11 cellular contexts compared by ENCODE assay signal in genomic region chr2:152542344-152542994, GRCh38.
DNase-seq lines count a peak whose midpoint lies in the region; ATAC-seq and TF ChIP-seq lines count a peak whose summit lies in the region.
"Had no signal": no experiment of that assay in that cellular context is flagged by ENCODE, and none has a peak within 500 bp of the region (broad histone marks: within the 10 kb centered on the region; RNA-seq: fewer than 3 reads in every experiment).

No MANE protein-coding gene starts in this region.

- peak overlapping the region; percentile 32 for H3K27ac ChIP-seq in Panc1 (ENCODE audit: low read length)
- peak overlapping the region; percentile 81 for H3K27ac ChIP-seq in fibroblast of lung (ENCODE audit: insufficient read depth, low read length)
- H3K27ac ChIP-seq in rectal smooth muscle tissue (ENCODE audit: low read depth, low read length), result peak overlapping the region; percentile 54
- peak overlapping the region in 2 of 4 donors; percentile 51 to 57 for H3K27ac ChIP-seq in gastroesophageal sphincter
- H3K27ac ChIP-seq: C4-2B had no signal

- TF ChIP-seq CTCF in Panc1 (IDR thresholded peaks at IDR 0.05), result no peak
- no peak for TF ChIP-seq CTCF in fibroblast of lung (conservative IDR thresholded peaks at IDR 0.05 in 1 of 2, IDR thresholded peaks at IDR 0.05 in 1 of 2; ENCODE audit: low read depth in 1 of 2, low read length in 2 of 2)
- TF ChIP-seq CTCF in gastroesophageal sphincter (IDR thresholded peaks at IDR 0.05), result no peak

- in situ Hi-C loops in Panc1 (cut with HindIII; ENCODE audit: low pct_unique_long_range_greater_than_20kb, low sequenced_read_pairs), result no loop called here

- H3K36me3 Mint-ChIP-seq in activated naive CD4-positive, alpha-beta T cell treated with anti-CD3 and anti-CD28 coated beads, Interleukin-2, amount 50 U/mL, for 72 hours, result peaks cover 5% of the 10 kb centered on the region in 2 donors

- no peak overlapping the region for H3K4me2 ChIP-seq in fibroblast of lung (ENCODE audit: extremely low read depth, insufficient read depth, low read length)

- H3K9me3 ChIP-seq in Panc1 (ENCODE audit: control insufficient read depth, insufficient read depth, low read depth, low read length), result no peaks in the 10 kb centered on the region
- no peaks in the 10 kb centered on the region for H3K9me3 ChIP-seq in fibroblast of lung (ENCODE audit: control insufficient read depth, insufficient read depth, low read depth, low read length)
- H3K9me3 ChIP-seq in gastroesophageal sphincter, result no peaks in the 10 kb centered on the region

- TF ChIP-seq POLR2A in gastroesophageal sphincter (IDR thresholded peaks at IDR 0.05), result no peak

- H3K4me1 ChIP-seq in Panc1 (ENCODE audit: control insufficient read depth, insufficient read depth, low read length) (peaks cover 20% of the 10 kb centered on the region), fibroblast of lung (ENCODE audit: control insufficient read depth, extremely low read depth, insufficient read depth, low read length) (peaks cover 12% of the 10 kb centered on the region), rectal smooth muscle tissue (ENCODE audit: control insufficient read depth, insufficient read depth, low read length) (peaks cover 3% of the 10 kb centered on the region), gastroesophageal sphincter (peaks cover 0 to 25% (median 0%) of the 10 kb centered on the region in 3 donors)

- POLR2A ChIA-PET in Panc1 (lab: Charles Lee), result interaction anchor here (0.7 kb wide), 1 partner anchor 249 kb away, joined by 3 read pairs; no protein-coding TSS in a partner anchor

- CTCF ChIA-PET in Panc1 (lab: Charles Lee), result no interaction called here

- H3K79me2 ChIP-seq in fibroblast of lung (ENCODE audit: control insufficient read depth, insufficient read depth, low read length), result no peaks in the 10 kb centered on the region

- H2AFZ ChIP-seq in fibroblast of lung (ENCODE audit: low read length), result peak overlapping the region; percentile 21

- 48 to 82% methylated on average over 2 to 4 of the region's 4 CpGs for WGBS in gastroesophageal sphincter (ENCODE audit: low coverage in 1 of 2), 2 donors

- H3K9ac ChIP-seq in fibroblast of lung (ENCODE audit: insufficient read depth, low read length) (no peak overlapping the region), rectal smooth muscle tissue (ENCODE audit: low read length) (no peak overlapping the region)

- H4K20me1 ChIP-seq in fibroblast of lung (ENCODE audit: control insufficient read depth, extremely low read depth, insufficient read depth, low read length), result no peaks in the 10 kb centered on the region

- no peak overlapping the region for H3K27ac Mint-ChIP-seq in activated naive CD4-positive, alpha-beta T cell treated with anti-CD3 and anti-CD28 coated beads, Interleukin-2, amount 50 U/mL, for 72 hours
- H3K27ac Mint-ChIP-seq: activated CD4-positive, alpha-beta T cell treated with anti-CD3 and anti-CD28 coated beads for 36 hours; stimulated activated naive B cell treated with anti-CD40 and anti-IgM and Interleukin-4, amounts not matched to agents 10 μg/mL and 1 μg/mL and 100 μg/mL, for 72 hours had no signal

- BruUV-seq in Panc1 (replicated peaks; lab: Mats Ljungman, UMichigan), result no TSS peak

- H3K4me3 ChIP-seq in Panc1 (ENCODE audit: low read depth in 2 of 2, low read length in 2 of 2) (no peak overlapping the region), fibroblast of lung (replicated peaks in 1 of 4; ENCODE audit: control extremely low read depth in 1 of 4, insufficient read depth in 1 of 4, low read depth in 3 of 4, low read length in 4 of 4) (no peak overlapping the region), rectal smooth muscle tissue (ENCODE audit: low read length) (no peak overlapping the region), gastroesophageal sphincter (no peak overlapping the region)

- TF ChIP-seq EP300 in gastroesophageal sphincter (IDR thresholded peaks at IDR 0.05), result no peak

- peak; percentile 67 for ATAC-seq in GM18502 (IDR thresholded peaks at IDR 0.05; ENCODE audit: poor library complexity, unreplicated experiment)
- ATAC-seq in Panc1, result peak; percentile 44
- ATAC-seq in activated naive CD4-positive, alpha-beta T cell treated with anti-CD3 and anti-CD28 coated beads, Interleukin-2, amount 50 U/mL, for 72 hours, result no peak
- ATAC-seq in gastroesophageal sphincter, result no peak
- ATAC-seq: activated CD4-positive, alpha-beta T cell treated with anti-CD3 and anti-CD28 coated beads for 36 hours had no signal

- H3K36me3 ChIP-seq in Panc1 (ENCODE audit: control insufficient read depth, insufficient read depth, low read length) (no peaks in the 10 kb centered on the region; the same call in 1 of the 2 replicates), fibroblast of lung (ENCODE audit: control insufficient read depth, insufficient read depth, low read length) (no peaks in the 10 kb centered on the region), rectal smooth muscle tissue (ENCODE audit: control insufficient read depth, insufficient read depth, low read length) (no peaks in the 10 kb centered on the region), gastroesophageal sphincter (peaks cover 0 to 15% of the 10 kb centered on the region in 2 donors)

- intact Hi-C loops in Panc1 (cut with micrococcal nuclease; ENCODE audit: unreplicated experiment), result no loop called here

- H3K27me3 ChIP-seq in Panc1 (ENCODE audit: control insufficient read depth, insufficient read depth, low read length) (no peaks in the 10 kb centered on the region), fibroblast of lung (ENCODE audit: control insufficient read depth, insufficient read depth, low read length) (no peaks in the 10 kb centered on the region), rectal smooth muscle tissue (ENCODE audit: control insufficient read depth, insufficient read depth, low read length) (no peaks in the 10 kb centered on the region), gastroesophageal sphincter (no peaks in the 10 kb centered on the region)

- DNase-seq in Panc1 (ENCODE audit: low read depth, low spot score) (no peak), fibroblast of lung (ENCODE audit: low read depth in 2 of 2) (peak in 1 of 2 donors; percentile 25), germinal center (ENCODE audit: low spot score) (no peak), SKM-1 treated with dmso at 0.1 percent for 144 hours (lab: John Stamatoyannopoulos, UW; ENCODE audit: unreplicated experiment) (no peak)
- DNase-seq in activated naive CD4-positive, alpha-beta T cell treated with anti-CD3 and anti-CD28 coated beads, Interleukin-2, amount 50 U/mL, for 72 hours (ENCODE audit: low spot score in 2 of 2), result no peak
- DNase-seq: activated CD4-positive, alpha-beta T cell treated with anti-CD3 and anti-CD28 coated beads for 36 hours; stimulated activated naive B cell treated with anti-CD40 and anti-IgM and Interleukin-4, amounts not matched to agents 10 μg/mL and 1 μg/mL and 100 μg/mL, for 72 hours had no signal

- peaks cover 0 to 4% of the 10 kb centered on the region in 2 donors for H3K9me3 Mint-ChIP-seq in activated naive CD4-positive, alpha-beta T cell treated with anti-CD3 and anti-CD28 coated beads, Interleukin-2, amount 50 U/mL, for 72 hours
- H3K9me3 Mint-ChIP-seq: stimulated activated naive B cell treated with anti-CD40 and anti-IgM and Interleukin-4, amounts not matched to agents 10 μg/mL and 1 μg/mL and 100 μg/mL, for 72 hours had no signal

Comparison
In these comparisons a context has a peak if more than half of its experiments do, and no peak if none do; other contexts are left out.
1. ATAC-seq: peak in GM18502 (single experiment) and Panc1 (single experiment); none in activated naive CD4-positive, alpha-beta T cell treated with anti-CD3 and anti-CD28 coated beads, Interleukin-2, amount 50 U/mL, for 72 hours (0 of 2) and gastroesophageal sphincter (single experiment).